Comparison of ENCODE assay signal across 12 cellular contexts in genomic region chr6:52522151-52522626, GRCh38. TPM values are rescaled to one million over a fixed set of nuclear protein-coding genes. Genes with fewer than 3 reads are reported as not detected.
A peak's percentile ranks its signal among the peaks of the same experiment; 100 is the strongest.
DNase-seq lines count a peak whose midpoint lies in the region; ATAC-seq lines count a peak whose summit lies in the region.
"Had no signal": no experiment of that assay in that cellular context is flagged by ENCODE, and none has a peak within 500 bp of the region (broad histone marks: within the 10 kb centered on the region; RNA-seq: fewer than 3 reads in every experiment).

No MANE protein-coding gene starts in this region.

- DNase-seq in Caki2 (ENCODE audit: low read depth), result peak; percentile 18
- DNase-seq in amniotic epithelial cell (ENCODE audit: low read depth), result peak; percentile 52
- peak; percentile 72 for DNase-seq in cardiac septum (ENCODE audit: low spot score)
- DNase-seq in sciatic nerve (ENCODE audit: low spot score), result peak; percentile 73
- no peak for DNase-seq in NCI-H510A (lab: John Stamatoyannopoulos, UW)
- no peak for DNase-seq in T1000 (lab: John Stamatoyannopoulos, UW)
- no peak for DNase-seq in effector CD4-positive, alpha-beta T cell
- no peak for DNase-seq in DMS79 treated with DMSO at 0.1 percent for 48 hours (lab: John Stamatoyannopoulos, UW)
- DNase-seq: CD4-positive, alpha-beta memory T cell; cerebellar nuclear complex; NCI-H187; stimulated activated naive CD4-positive, alpha-beta T cell treated with Interleukin-2 at 50 U/mL for 16 hours had no signal

- in situ Hi-C loops in Caki2 (cut with HindIII; ENCODE audit: low pct_unique_long_range_greater_than_20kb, low sequenced_read_pairs), result no loop called here

- peak; percentile 81 for ATAC-seq in sciatic nerve

- intact Hi-C loops in cardiac septum (cut with DNase I) (loop anchor here (5.0 kb wide), 1 partner anchor 140 kb away; no protein-coding TSS in a partner anchor), sciatic nerve (cut with DNase I) (no loop called here)

RNA-seq across cellular contexts. Expression of gene TRAM2, which starts 54.7 kb away (rescaled TPM):
- total RNA-seq in Caki2 (2014; rRNA removed; shearing (Covaris generic); ENCODE audit: low replicate concordance), result 7.3 and 9.6 TPM in 2 replicates
- total RNA-seq in cardiac septum (10.3 TPM), sciatic nerve (18.6 TPM)

Comparison
In these comparisons a context has a peak if more than half of its experiments do, and no peak if none do; other contexts are left out.
1. DNase-seq: peak in Caki2 (single experiment), amniotic epithelial cell (single experiment), cardiac septum (single experiment) and sciatic nerve (single experiment); none in NCI-H510A (single experiment), T1000 (single experiment), effector CD4-positive, alpha-beta T cell (single experiment) and DMS79 treated with DMSO at 0.1 percent for 48 hours (single experiment).